In genomic region chr18:73288813-73289212, GRCh38 we compare ENCODE assay signal across 1 cellular context.
TF ChIP-seq lines count a peak whose summit lies in the region.

No MANE protein-coding gene starts in this region.

TF ChIP-seq in K562, 482 proteins besides CTCF, POLR2A, EP300 and RAD21 (continued from another document):
- TF ChIP-seq POLR2AphosphoS5 (IDR thresholded peaks at IDR 0.05; ENCODE audit: control insufficient read depth, insufficient read depth, low read depth, low read length) = no peak
- TF ChIP-seq ZBTB1 (CRISPR knock-in tag; IDR thresholded peaks at IDR 0.05; ENCODE audit: borderline replicate concordance, low read depth) = no peak
- no peak for TF ChIP-seq CHD1 (IDR thresholded peaks at IDR 0.05; ENCODE audit: low read length)
- no peak for TF ChIP-seq MAFG (tag; conservative IDR thresholded peaks at IDR 0.05)
- TF ChIP-seq PTBP1 (IDR thresholded peaks at IDR 0.05; ENCODE audit: low read depth, low read length) = no peak
- no peak for TF ChIP-seq SNRNP70 (optimal IDR thresholded peaks at IDR 0.05; ENCODE audit: low read depth, low read length)
- no peak for TF ChIP-seq E2F1 (CRISPR knock-in tag; IDR thresholded peaks at IDR 0.05)
- no peak for TF ChIP-seq GTF3C2 (IDR thresholded peaks at IDR 0.05; ENCODE audit: borderline replicate concordance, extremely low read depth, insufficient read length)
- 0 out of 2 replicates have a peak, but pooled peaks have one; percentile 10 for TF ChIP-seq JUND (IDR thresholded peaks at IDR 0.05; ENCODE audit: borderline replicate concordance, low read depth, low read length)
- TF ChIP-seq JUND (tag; IDR thresholded peaks at IDR 0.05; ENCODE audit: borderline replicate concordance, low read depth, low read length) = peak; percentile 14; the same call in 1 of the 3 replicates
- TF ChIP-seq TRIM28 (IDR thresholded peaks at IDR 0.05) = no peak
